Comparison of ENCODE assay signal across 20 cellular contexts in the genomic region with DNA sequence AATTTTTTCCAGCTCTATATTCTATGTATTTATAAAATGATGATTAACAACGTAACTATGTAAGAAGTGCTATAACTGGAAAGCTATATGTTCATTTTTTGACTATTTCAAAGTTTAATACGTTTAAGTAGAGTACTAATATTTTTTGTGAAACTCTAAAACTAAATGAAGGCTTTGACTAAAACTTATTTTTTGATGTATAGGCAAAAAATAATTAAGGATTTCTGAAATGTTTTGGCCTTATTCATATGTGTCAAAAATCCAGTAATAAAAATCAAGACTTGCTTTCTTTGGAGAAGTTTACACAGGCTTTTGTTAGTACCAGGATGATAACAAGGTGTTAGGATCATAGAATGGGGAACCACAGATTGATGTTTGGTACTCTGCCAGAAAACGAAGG. TPM values are rescaled to one million over a fixed set of nuclear protein-coding genes. Genes with fewer than 3 reads are reported as not detected.
DNase-seq lines count a peak whose midpoint lies in the region; ATAC-seq, FAIRE-seq and TF ChIP-seq lines count a peak whose summit lies in the region.
"Had no signal": no experiment of that assay in that cellular context is flagged by ENCODE, and none has a peak within 500 bp of the region (broad histone marks: within the 10 kb centered on the region; RNA-seq: fewer than 3 reads in every experiment).

No MANE protein-coding gene starts in this region.

- no peak for ATAC-seq in A549
- ATAC-seq in GM21423 (IDR thresholded peaks at IDR 0.05; ENCODE audit: unreplicated experiment) = no peak

- intact Hi-C loops in activated T-helper 2 cell treated with anti-CD3 and anti-CD28 coated beads, Interferon-gamma antibody, Interleukin-2, Interleukin-4, amounts not matched to agents 10 μg/mL and 5 μg/mL and 100 μg/mL, durations not matched to agents 14 hours and 24 hours and 36 hours (cut with micrococcal nuclease) = no loop called here

- 59% methylated on average over 3 of the region's 3 CpGs for WGBS in A549 (ENCODE audit: missing lambda C conversion rate)

- no peaks in the 10 kb centered on the region for H3K36me3 Mint-ChIP-seq in activated T-helper 2 cell treated with anti-CD3 and anti-CD28 coated beads, Interferon-gamma antibody, Interleukin-2, Interleukin-4, amounts not matched to agents 10 μg/mL and 5 μg/mL and 100 μg/mL, durations not matched to agents 14 hours and 24 hours and 36 hours (ENCODE audit: low read depth)
- H3K36me3 Mint-ChIP-seq: CD4-positive, alpha-beta memory T cell had no signal

- H3K4me3 Mint-ChIP-seq in activated T-helper 2 cell treated with anti-CD3 and anti-CD28 coated beads, Interferon-gamma antibody, Interleukin-2, Interleukin-4, amounts not matched to agents 10 μg/mL and 5 μg/mL and 100 μg/mL, durations not matched to agents 14 hours and 24 hours and 36 hours (ENCODE audit: low read depth) = no peak overlapping the region
- H3K4me3 Mint-ChIP-seq: CD4-positive, alpha-beta memory T cell had no signal

- H3K27ac Mint-ChIP-seq in activated T-helper 2 cell treated with anti-CD3 and anti-CD28 coated beads, Interferon-gamma antibody, Interleukin-2, Interleukin-4, amounts not matched to agents 10 μg/mL and 5 μg/mL and 100 μg/mL, durations not matched to agents 14 hours and 24 hours and 36 hours = no peak overlapping the region
- H3K27ac Mint-ChIP-seq: CD4-positive, alpha-beta memory T cell had no signal

- no peak overlapping the region for H3K4me3 ChIP-seq in A549
- H3K4me3 ChIP-seq: GM23248 had no signal

- no peaks in the 10 kb centered on the region for H3K9me3 ChIP-seq in A549
- H3K9me3 ChIP-seq: Caco-2 had no signal

- no peaks in the 10 kb centered on the region for H3K9me3 Mint-ChIP-seq in activated T-helper 2 cell treated with anti-CD3 and anti-CD28 coated beads, Interferon-gamma antibody, Interleukin-2, Interleukin-4, amounts not matched to agents 10 μg/mL and 5 μg/mL and 100 μg/mL, durations not matched to agents 14 hours and 24 hours and 36 hours
- H3K9me3 Mint-ChIP-seq: CD4-positive, alpha-beta memory T cell had no signal

- peaks cover 32% of the 10 kb centered on the region for H3K27me3 Mint-ChIP-seq in activated T-helper 2 cell treated with anti-CD3 and anti-CD28 coated beads, Interferon-gamma antibody, Interleukin-2, Interleukin-4, amounts not matched to agents 10 μg/mL and 5 μg/mL and 100 μg/mL, durations not matched to agents 14 hours and 24 hours and 36 hours (ENCODE audit: low read depth)

- POLR2A ChIA-PET in A549 (lab: Yijun Ruan, JAX) = no interaction called here

- no peak for TF ChIP-seq CTCF in A549 (IDR thresholded peaks at IDR 0.05)

- no peak for TF ChIP-seq RAD21 in A549 (conservative IDR thresholded peaks at IDR 0.05 in 1 of 2, IDR thresholded peaks at IDR 0.05 in 1 of 2)

- TF ChIP-seq EP300 in A549 (IDR thresholded peaks at IDR 0.05) = no peak

- no peak for FAIRE-seq in A549 (lab: Jason Lieb, UNC)
- peak; percentile 26 for FAIRE-seq in endometrium (lab: Jason Lieb, UNC)
- FAIRE-seq: G401.6, GM12892, H1 had no signal

- no peak overlapping the region for H3K27ac ChIP-seq in A549
- H3K27ac ChIP-seq: 22Rv1, GM23248 had no signal

- H3K4me2 ChIP-seq in A549 = no peak overlapping the region

- DNase-seq in NCI-H1105 treated with DMSO at 0.1 percent for 48 hours (lab: John Stamatoyannopoulos, UW) = peak; percentile 3
- DNase-seq in NCI-H1105 (lab: John Stamatoyannopoulos, UW) = no peak
- no peak for DNase-seq in A549 (ENCODE audit: low read depth in 1 of 2, low spot score in 1 of 2)
- DNase-seq in RPMI8226 = peak; percentile 9
- no peak for DNase-seq in activated CD4-positive, alpha-beta T cell treated with anti-CD3 and anti-CD28 coated beads, Interleukin-2, amount 50 U/mL, for 48 hours
- no peak for DNase-seq in activated T-helper 2 cell treated with anti-CD3 and anti-CD28 coated beads, Interferon-gamma antibody, Interleukin-2, Interleukin-4, amounts not matched to agents 10 μg/mL and 5 μg/mL and 100 μg/mL, durations not matched to agents 14 hours and 24 hours and 36 hours (ENCODE audit: low spot score)
- DNase-seq: C1 segment of cervical spinal cord; Caco-2; CD4-positive, alpha-beta memory T cell; DMS153; DND-41; GM23248; H7; HCEC 1CT had no signal

- peaks cover 10% of the 10 kb centered on the region for H3K4me1 Mint-ChIP-seq in activated T-helper 2 cell treated with anti-CD3 and anti-CD28 coated beads, Interferon-gamma antibody, Interleukin-2, Interleukin-4, amounts not matched to agents 10 μg/mL and 5 μg/mL and 100 μg/mL, durations not matched to agents 14 hours and 24 hours and 36 hours (ENCODE audit: low read depth)

- no peak for TF ChIP-seq POLR2A in A549 (IDR thresholded peaks at IDR 0.05; ENCODE audit: low read length)

- no peaks in the 10 kb centered on the region for H3K4me1 ChIP-seq in A549
- H3K4me1 ChIP-seq: Caco-2 had no signal

- CTCF ChIA-PET in A549 (lab: Yijun Ruan, JAX) = no interaction called here

TF ChIP-seq in A549, 52 proteins besides CTCF, POLR2A, EP300 and RAD21:
- peak; percentile 45 for TF ChIP-seq MAFK (IDR thresholded peaks at IDR 0.05; ENCODE audit: partially characterized antibody)
- TF ChIP-seq, protein P1, sequence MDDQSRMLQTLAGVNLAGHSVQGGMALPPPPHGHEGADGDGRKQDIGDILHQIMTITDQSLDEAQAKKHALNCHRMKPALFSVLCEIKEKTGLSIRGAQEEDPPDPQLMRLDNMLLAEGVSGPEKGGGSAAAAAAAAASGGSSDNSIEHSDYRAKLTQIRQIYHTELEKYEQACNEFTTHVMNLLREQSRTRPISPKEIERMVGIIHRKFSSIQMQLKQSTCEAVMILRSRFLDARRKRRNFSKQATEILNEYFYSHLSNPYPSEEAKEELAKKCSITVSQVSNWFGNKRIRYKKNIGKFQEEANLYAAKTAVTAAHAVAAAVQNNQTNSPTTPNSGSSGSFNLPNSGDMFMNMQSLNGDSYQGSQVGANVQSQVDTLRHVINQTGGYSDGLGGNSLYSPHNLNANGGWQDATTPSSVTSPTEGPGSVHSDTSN (IDR thresholded peaks at IDR 0.05) = no peak

RNA-seq across cellular contexts. Expression of a gene that starts 58.2 kb away (rescaled TPM):
- 6.6 and 7.0 TPM in 2 replicates for polyA plus RNA-seq in A549 (2011; rRNA removed)
- 2.3 and 2.9 TPM in 2 replicates for polyA plus RNA-seq in A549 (2012; cell fraction: cytosol; rRNA removed)
- 3.0 and 4.2 TPM in 2 replicates for polyA plus RNA-seq in A549 (2012; cell fraction: nucleus; rRNA removed)
- 3.3 to 4.2 TPM (median 3.8 TPM) in 3 replicates for polyA plus RNA-seq in A549 (2017; fragmentation: RNase III; extraction: RNeasy Plus Mini Kit Qiagen cat#74134 plus additional on column Dnase treatment)
- 11.6 and 13.4 TPM in 2 replicates for polyA minus RNA-seq in A549 (2011; rRNA and poly(A)+ RNA removed)
- 50.9 and 53.2 TPM in 2 replicates for total RNA-seq in activated T-helper 2 cell treated with anti-CD3 and anti-CD28 coated beads, Interferon-gamma antibody, Interleukin-2, Interleukin-4, amounts not matched to agents 10 μg/mL and 5 μg/mL and 100 μg/mL, durations not matched to agents 14 hours and 24 hours and 36 hours
- total RNA-seq: Caco-2, H1 had no signal

Comparison
In these comparisons a context has a peak if more than half of its experiments do, and no peak if none do; other contexts are left out.
1. DNase-seq: peak in NCI-H1105 treated with DMSO at 0.1 percent for 48 hours (single experiment) and RPMI8226 (single experiment); none in NCI-H1105 (single experiment), A549 (0 of 2), activated CD4-positive, alpha-beta T cell treated with anti-CD3 and anti-CD28 coated beads, Interleukin-2, amount 50 U/mL, for 48 hours (0 of 2) and activated T-helper 2 cell treated with anti-CD3 and anti-CD28 coated beads, Interferon-gamma antibody, Interleukin-2, Interleukin-4, amounts not matched to agents 10 μg/mL and 5 μg/mL and 100 μg/mL, durations not matched to agents 14 hours and 24 hours and 36 hours (single experiment).